Comparison of ENCODE assay signal across 1 cellular context in genomic region chr1:157404063-157404501, GRCh38.
TF ChIP-seq lines count a peak whose summit lies in the region.

No MANE protein-coding gene starts in this region.

TF ChIP-seq in K562, 482 proteins besides CTCF, POLR2A, EP300 and RAD21 (continued from another document):
- TF ChIP-seq ZNF407 (IDR thresholded peaks at IDR 0.05; ENCODE audit: low read depth) (no peak), PHF20 (IDR thresholded peaks at IDR 0.05; ENCODE audit: partially characterized antibody) (no peak), ZNF384 (IDR thresholded peaks at IDR 0.05; ENCODE audit: low read depth, low read length) (no peak), ARID1B (IDR thresholded peaks at IDR 0.05) (peak; percentile 49; the same call in 1 of the 2 replicates), TEAD4 (IDR thresholded peaks at IDR 0.05; ENCODE audit: low read length) (no peak), TEAD4 (CRISPR knock-in tag; IDR thresholded peaks at IDR 0.05; ENCODE audit: borderline replicate concordance) (no peak), DACH1 (IDR thresholded peaks at IDR 0.05; ENCODE audit: partially characterized antibody) (no peak), NR1H2 (CRISPR knock-in tag; IDR thresholded peaks at IDR 0.05) (no peak), ZNF165 (CRISPR knock-in tag; IDR thresholded peaks at IDR 0.05; ENCODE audit: borderline replicate concordance) (0 out of 2 replicates have a peak, but pooled peaks have one; percentile 18), HSF4 (CRISPR knock-in tag; IDR thresholded peaks at IDR 0.05; ENCODE audit: borderline replicate concordance) (no peak), CBX2 (IDR thresholded peaks at IDR 0.05; ENCODE audit: insufficient read depth, low read length, poor library complexity, severe bottlenecking) (no peak), MAZ (CRISPR knock-in tag; conservative IDR thresholded peaks at IDR 0.05 in 1 of 2, IDR thresholded peaks at IDR 0.05 in 1 of 2) (0 out of 4 replicates have a peak, but pooled peaks of 1 of the 2 experiments have one; percentile 16), ZNF395 (CRISPR knock-in tag; IDR thresholded peaks at IDR 0.05) (peak; percentile 89), ZNF79 (CRISPR knock-in tag; IDR thresholded peaks at IDR 0.05; ENCODE audit: low read depth) (0 out of 2 replicates have a peak, but pooled peaks have one; percentile 6), SAP30 (IDR thresholded peaks at IDR 0.05; ENCODE audit: borderline replicate concordance, insufficient read depth, low read depth, low read length, poor library complexity, severe bottlenecking) (no peak), SAFB (IDR thresholded peaks at IDR 0.05; ENCODE audit: borderline replicate concordance, low read depth, low read length) (no peak), KLF13 (tag; IDR thresholded peaks at IDR 0.05; ENCODE audit: borderline replicate concordance, low read depth) (no peak), MCM5 (IDR thresholded peaks at IDR 0.05; ENCODE audit: low read depth) (no peak), PYGO2 (tag; IDR thresholded peaks at IDR 0.05) (0 out of 2 replicates have a peak, but pooled peaks have one; percentile 38), ZNF592 (IDR thresholded peaks at IDR 0.05) (peak; percentile 47; the same call in 1 of the 2 replicates), HDAC8 (tag; IDR thresholded peaks at IDR 0.05) (0 out of 2 replicates have a peak, but pooled peaks have one; percentile 23), VEZF1 (CRISPR knock-in tag; IDR thresholded peaks at IDR 0.05) (0 out of 2 replicates have a peak, but pooled peaks have one; percentile 10), MEIS2 (IDR thresholded peaks at IDR 0.05; ENCODE audit: partially characterized antibody) (peak; percentile 58), ZNF197 (CRISPR knock-in tag; IDR thresholded peaks at IDR 0.05; ENCODE audit: low read depth) (0 out of 2 replicates have a peak, but pooled peaks have one; percentile 42)
